Comparison of ENCODE assay signal across 1 cellular context in genomic region chr20:4329232-4329631, GRCh38.
TF ChIP-seq lines count a peak whose summit lies in the region.

No MANE protein-coding gene starts in this region.

TF ChIP-seq in GM23338, 12 proteins besides CTCF, POLR2A, EP300 and RAD21 (continued from another document):
- no peak for TF ChIP-seq ZNF462 (CRISPR knock-in tag; IDR thresholded peaks at IDR 0.05)
- no peak for TF ChIP-seq ZNF114 (CRISPR knock-in tag; IDR thresholded peaks at IDR 0.05)
- no peak for TF ChIP-seq ZNF331 (CRISPR knock-in tag; IDR thresholded peaks at IDR 0.05; ENCODE audit: low read depth)
- no peak for TF ChIP-seq ETS1 (IDR thresholded peaks at IDR 0.05)
- TF ChIP-seq CREB1 (CRISPR knock-in tag; IDR thresholded peaks at IDR 0.05; ENCODE audit: low read depth), result no peak
- TF ChIP-seq EZH2 (IDR thresholded peaks at IDR 0.05; ENCODE audit: low read depth, unreplicated experiment), result no peak
- TF ChIP-seq EZH2phosphoT487 (IDR thresholded peaks at IDR 0.05; ENCODE audit: unreplicated experiment), result no peak
